ENCODE assay signal across 8 cellular contexts in the genomic region with DNA sequence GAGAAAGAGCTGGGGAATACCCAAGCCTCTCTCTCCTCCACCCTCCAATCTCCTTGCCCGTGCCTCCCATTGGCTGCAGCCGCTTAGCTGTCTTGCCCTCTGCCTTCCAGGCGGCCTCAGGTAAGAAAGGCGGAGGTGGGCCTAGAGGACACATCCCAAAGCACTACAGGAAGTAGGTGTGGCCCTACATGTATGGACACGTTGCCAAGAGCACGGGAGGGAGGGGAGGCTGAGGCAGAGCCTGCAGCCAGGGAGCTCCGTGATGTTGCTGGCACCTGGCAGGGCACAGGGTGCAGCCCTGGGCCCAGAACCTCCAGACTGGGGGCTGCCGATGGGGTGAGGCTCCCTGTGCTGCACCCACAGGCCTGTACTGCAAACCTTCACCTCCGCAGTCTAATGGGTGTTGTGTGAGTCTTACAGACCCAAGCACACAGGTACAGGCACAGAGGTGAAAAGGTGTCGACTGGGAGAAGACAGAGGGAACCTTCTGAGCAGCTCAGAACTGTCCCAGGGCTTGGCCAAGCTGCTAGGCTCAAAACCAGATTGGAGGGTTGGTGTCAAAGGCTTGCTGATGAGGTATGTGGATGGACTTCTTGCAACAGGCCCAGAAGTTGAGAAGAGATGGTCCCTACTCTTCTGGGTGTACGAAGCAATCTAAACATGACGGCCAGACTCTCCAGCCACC. TPM values are rescaled to one million over a fixed set of nuclear protein-coding genes. Genes with fewer than 3 reads are reported as not detected.
A peak's percentile ranks its signal among the peaks of the same experiment; 100 is the strongest.
DNase-seq lines count a peak whose midpoint lies in the region; ATAC-seq and TF ChIP-seq lines count a peak whose summit lies in the region.

No MANE protein-coding gene starts in this region.

- intact Hi-C loops in upper lobe of right lung (cut with DNase I) = no loop called here

- H3K27me3 Mint-ChIP-seq in activated naive CD4-positive, alpha-beta T cell treated with anti-CD3 and anti-CD28 coated beads, Interleukin-2, amount 10 ng/mL, durations not matched to agents 7 days and 5 days = peaks cover 18% of the 10 kb centered on the region
- H3K27me3 Mint-ChIP-seq in T-helper 17 cell = no peaks in the 10 kb centered on the region
- H3K27me3 Mint-ChIP-seq in immature natural killer cell (ENCODE audit: low read depth in 3 of 3) = peaks cover 14 to 34% (median 17%) of the 10 kb centered on the region in 3 donors

- H3K9me3 Mint-ChIP-seq in activated naive CD4-positive, alpha-beta T cell treated with anti-CD3 and anti-CD28 coated beads, Interleukin-2, amount 10 ng/mL, durations not matched to agents 7 days and 5 days = no peaks in the 10 kb centered on the region
- H3K9me3 Mint-ChIP-seq in activated naive CD4-positive, alpha-beta T cell treated with anti-CD3 and anti-CD28 coated beads, Interleukin-2, amount 50 U/mL, for 72 hours = no peaks in the 10 kb centered on the region
- H3K9me3 Mint-ChIP-seq in immature natural killer cell = no peaks in the 10 kb centered on the region

- H3K36me3 Mint-ChIP-seq in activated naive CD4-positive, alpha-beta T cell treated with anti-CD3 and anti-CD28 coated beads, Interleukin-2, amount 10 ng/mL, durations not matched to agents 7 days and 5 days = no peaks in the 10 kb centered on the region
- no peaks in the 10 kb centered on the region for H3K36me3 Mint-ChIP-seq in activated naive CD4-positive, alpha-beta T cell treated with anti-CD3 and anti-CD28 coated beads, Interleukin-2, amount 50 U/mL, for 72 hours
- H3K36me3 Mint-ChIP-seq in T-helper 17 cell (ENCODE audit: low read depth) = no peaks in the 10 kb centered on the region
- no peaks in the 10 kb centered on the region for H3K36me3 Mint-ChIP-seq in immature natural killer cell

- peaks cover 42% of the 10 kb centered on the region for H3K4me1 Mint-ChIP-seq in activated naive CD4-positive, alpha-beta T cell treated with anti-CD3 and anti-CD28 coated beads, Interleukin-2, amount 10 ng/mL, durations not matched to agents 7 days and 5 days
- peaks cover 11% of the 10 kb centered on the region for H3K4me1 Mint-ChIP-seq in T-helper 17 cell
- H3K4me1 Mint-ChIP-seq in immature natural killer cell = peaks cover 28 to 38% of the 10 kb centered on the region in 2 donors

- no peak for TF ChIP-seq CTCF in upper lobe of right lung (IDR thresholded peaks at IDR 0.05)
- no peak for TF ChIP-seq CTCF in BE2C (IDR thresholded peaks at IDR 0.05; ENCODE audit: low read depth, low read length)

- H3K27me3 ChIP-seq in upper lobe of right lung (no peaks in the 10 kb centered on the region), BE2C (no peaks in the 10 kb centered on the region)

- H3K4me1 ChIP-seq in upper lobe of right lung (peaks cover 11% of the 10 kb centered on the region), BE2C (peaks cover 7% of the 10 kb centered on the region)

- peak overlapping the region; percentile 77 for H3K27ac Mint-ChIP-seq in activated naive CD4-positive, alpha-beta T cell treated with anti-CD3 and anti-CD28 coated beads, Interleukin-2, amount 10 ng/mL, durations not matched to agents 7 days and 5 days
- no peak overlapping the region for H3K27ac Mint-ChIP-seq in activated naive CD4-positive, alpha-beta T cell treated with anti-CD3 and anti-CD28 coated beads, Interleukin-2, amount 50 U/mL, for 72 hours
- H3K27ac Mint-ChIP-seq in T-helper 17 cell (no peak overlapping the region), immature natural killer cell (peak overlapping the region; percentile 84 to 96 (median 94))

- H3K36me3 ChIP-seq in upper lobe of right lung (no peaks in the 10 kb centered on the region), BE2C (no peaks in the 10 kb centered on the region)

- no peak overlapping the region for H3K4me3 ChIP-seq in upper lobe of right lung
- H3K4me3 ChIP-seq in BE2C (ENCODE audit: low read depth, low read length) = no peak overlapping the region

- peak overlapping the region; percentile 17 for H3K27ac ChIP-seq in upper lobe of right lung

- H3K4me3 Mint-ChIP-seq in activated naive CD4-positive, alpha-beta T cell treated with anti-CD3 and anti-CD28 coated beads, Interleukin-2, amount 10 ng/mL, durations not matched to agents 7 days and 5 days = peak overlapping the region; percentile 57
- peak overlapping the region; percentile 88 for H3K4me3 Mint-ChIP-seq in T-helper 17 cell
- peak overlapping the region; percentile 67 to 78 (median 74) for H3K4me3 Mint-ChIP-seq in immature natural killer cell

- H3K9me3 ChIP-seq in T-helper 17 cell (ENCODE audit: control insufficient read depth, low read length, poor library complexity, severe bottlenecking) (no peaks in the 10 kb centered on the region), upper lobe of right lung (no peaks in the 10 kb centered on the region), BE2C (no peaks in the 10 kb centered on the region)

- CTCF ChIA-PET in activated naive CD4-positive, alpha-beta T cell treated with anti-CD3 and anti-CD28 coated beads, Interleukin-2, amount 10 ng/mL, durations not matched to agents 7 days and 5 days (lab: Charles Lee) = interaction anchor here (1.2 to 1.4 kb wide), 3 partner anchors 15 to 56 kb away, joined by 4 to 5 read pairs (median 4); no protein-coding TSS in a partner anchor

- ATAC-seq in activated naive CD4-positive, alpha-beta T cell treated with anti-CD3 and anti-CD28 coated beads, Interleukin-2, amount 50 U/mL, for 72 hours = no peak
- ATAC-seq in T-helper 17 cell (no peak), upper lobe of right lung (no peak), GM21737 (IDR thresholded peaks at IDR 0.05; ENCODE audit: unreplicated experiment) (no peak), GM18520 (IDR thresholded peaks at IDR 0.05; ENCODE audit: unreplicated experiment) (no peak)

- DNase-seq in activated naive CD4-positive, alpha-beta T cell treated with anti-CD3 and anti-CD28 coated beads, Interleukin-2, amount 10 ng/mL, durations not matched to agents 7 days and 5 days = peak; percentile 31
- DNase-seq in activated naive CD4-positive, alpha-beta T cell treated with anti-CD3 and anti-CD28 coated beads, Interleukin-2, amount 50 U/mL, for 72 hours (ENCODE audit: low spot score in 2 of 2) = no peak
- DNase-seq in T-helper 17 cell (no peak), immature natural killer cell (no peak), upper lobe of right lung (no peak), BE2C (no peak)

RNA-seq across cellular contexts. Expression of a gene that starts 23.5 kb away (rescaled TPM):
- 10 to 100 TPM; 56.2 to 67.4 TPM for total RNA-seq in activated naive CD4-positive, alpha-beta T cell treated with anti-CD3 and anti-CD28 coated beads, Interleukin-2, amount 50 U/mL, for 72 hours
- total RNA-seq in T-helper 17 cell (10 to 100 TPM; 41.5 to 42.7 TPM), upper lobe of right lung (62.4 TPM)
- 1 to 10 TPM; 1.9 to 9.7 (median 2.9) TPM for polyA plus RNA-seq in immature natural killer cell
- 129 TPM for polyA plus RNA-seq in BE2C (2012; ENCODE audit: insufficient read depth, insufficient read length, low read depth)

RNA-seq across cellular contexts. Expression of a gene that starts 37.4 kb away (rescaled TPM):
- 100 to 1,000 TPM; 159 TPM for total RNA-seq in activated naive CD4-positive, alpha-beta T cell treated with anti-CD3 and anti-CD28 coated beads, Interleukin-2, amount 50 U/mL, for 72 hours
- total RNA-seq in T-helper 17 cell (10 to 100 TPM; 86.2 to 94.4 TPM), upper lobe of right lung (54.1 TPM)
- polyA plus RNA-seq in immature natural killer cell = 100 to 1,000 TPM; 149 to 192 (median 179) TPM
- 108 TPM for polyA plus RNA-seq in BE2C (2012; ENCODE audit: insufficient read depth, insufficient read length, low read depth)

RNA-seq across cellular contexts. Expression of a gene that starts 45.4 kb away (rescaled TPM):
- total RNA-seq in activated naive CD4-positive, alpha-beta T cell treated with anti-CD3 and anti-CD28 coated beads, Interleukin-2, amount 50 U/mL, for 72 hours = 100 to 1,000 TPM; 205 to 401 TPM
- 100 to 1,000 TPM; 110 to 121 TPM for total RNA-seq in T-helper 17 cell
- 100 to 1,000 TPM; 182 to 246 (median 243) TPM for polyA plus RNA-seq in immature natural killer cell
- total RNA-seq in upper lobe of right lung = 120 TPM
- 78.1 TPM for polyA plus RNA-seq in BE2C (2012; ENCODE audit: insufficient read depth, insufficient read length, low read depth)

Comparison
In these comparisons a context has a peak if more than half of its experiments do, and no peak if none do; other contexts are left out.
1. H3K27ac Mint-ChIP-seq: peak in activated naive CD4-positive, alpha-beta T cell treated with anti-CD3 and anti-CD28 coated beads, Interleukin-2, amount 10 ng/mL, durations not matched to agents 7 days and 5 days (single experiment) and immature natural killer cell (6 of 6); none in activated naive CD4-positive, alpha-beta T cell treated with anti-CD3 and anti-CD28 coated beads, Interleukin-2, amount 50 U/mL, for 72 hours (0 of 2) and T-helper 17 cell (single experiment).
2. Peak in every context shown above with its lines, with median percentiles within 50 percentile points of each other: H3K4me3 Mint-ChIP-seq.